ENCODE assay signal across 9 cellular contexts in the genomic region with DNA sequence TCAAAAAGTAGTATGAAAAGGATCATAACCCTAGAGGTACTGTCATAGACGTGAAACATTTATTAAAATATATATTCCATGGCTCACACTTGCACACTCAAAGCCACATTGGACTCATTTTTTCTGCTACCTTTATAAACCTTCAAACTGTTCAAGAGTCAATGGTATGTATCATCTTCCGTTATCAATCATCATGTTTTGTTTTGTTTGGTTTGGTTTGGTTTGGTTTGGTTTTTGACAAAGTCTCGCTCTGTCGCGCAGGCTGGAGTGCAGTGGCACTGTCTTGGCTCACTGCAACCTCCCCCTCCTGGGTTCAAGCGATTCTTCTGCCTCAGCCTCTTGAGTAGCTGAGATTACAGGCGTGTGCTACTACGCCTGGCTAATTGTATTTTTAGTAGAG. TPM values are rescaled to one million over a fixed set of nuclear protein-coding genes. Genes with fewer than 3 reads are reported as not detected.
DNase-seq lines count a peak whose midpoint lies in the region; ATAC-seq and TF ChIP-seq lines count a peak whose summit lies in the region.
"Had no signal": no experiment of that assay in that cellular context is flagged by ENCODE, and none has a peak within 500 bp of the region (broad histone marks: within the 10 kb centered on the region; RNA-seq: fewer than 3 reads in every experiment).

No MANE protein-coding gene starts in this region.

- no peaks in the 10 kb centered on the region for H3K9me3 ChIP-seq in CD8-positive, alpha-beta T cell (ENCODE audit: low read length)
- H3K9me3 ChIP-seq in SK-N-MC (ENCODE audit: low read depth, low read length) = no peaks in the 10 kb centered on the region

- CTCF ChIA-PET in CD8-positive, alpha-beta T cell (lab: Charles Lee) = interaction anchor here (0.7 to 3.0 kb wide), 2 partner anchors 30 to 34 kb away, joined by 3 to 7 read pairs; no protein-coding TSS in a partner anchor

- peak overlapping the region; percentile 92 for H3K4me3 Mint-ChIP-seq in CD8-positive, alpha-beta T cell
- peak overlapping the region; percentile 41 for H3K4me3 Mint-ChIP-seq in chondrocyte (ENCODE audit: unreplicated experiment)
- H3K4me3 Mint-ChIP-seq in progenitor cell of endocrine pancreas (ENCODE audit: low read depth) = peak overlapping the region; percentile 83

- no peak overlapping the region for H3K9ac ChIP-seq in SK-N-MC (ENCODE audit: insufficient read length)

- intact Hi-C loops in CD8-positive, alpha-beta T cell (cut with DNase I, micrococcal nuclease) = loop anchor here (2.0 to 5.0 kb wide), 5 partner anchors 15 to 411 kb away; partner anchors contain the start of genes CRYZL1 (in 1 of the 2), IFNAR1 (in 1 of the 2) and ITSN1 (in 1 of the 2)

- POLR2A ChIA-PET in CD8-positive, alpha-beta T cell (lab: Charles Lee) = interaction anchor here (0.8 to 1.5 kb wide), 3 partner anchors 9 to 93 kb away, joined by 3 to 5 read pairs (median 3); partner anchors contain the start of gene IFNAR1

- peak overlapping the region; percentile 36 for H3K27ac ChIP-seq in CD8-positive, alpha-beta T cell (ENCODE audit: low read depth, low read length)
- no peak overlapping the region for H3K27ac ChIP-seq in SK-N-MC

- peaks cover 35% of the 10 kb centered on the region for H3K36me3 Mint-ChIP-seq in CD8-positive, alpha-beta T cell
- no peaks in the 10 kb centered on the region for H3K36me3 Mint-ChIP-seq in chondrocyte (ENCODE audit: low read depth)
- H3K36me3 Mint-ChIP-seq in progenitor cell of endocrine pancreas (ENCODE audit: insufficient read depth) = peaks cover 1% of the 10 kb centered on the region

- H3K27me3 Mint-ChIP-seq in CD8-positive, alpha-beta T cell (ENCODE audit: low read depth) = no peaks in the 10 kb centered on the region
- H3K27me3 Mint-ChIP-seq in chondrocyte (ENCODE audit: low read depth) (no peaks in the 10 kb centered on the region), progenitor cell of endocrine pancreas (no peaks in the 10 kb centered on the region)

- H3K4me3 ChIP-seq in CD8-positive, alpha-beta T cell (ENCODE audit: low read depth, low read length) = peak overlapping the region; percentile 90
- H3K4me3 ChIP-seq in SK-N-MC = peak overlapping the region; percentile 95; the same call in 1 of the 2 replicates

- no peaks in the 10 kb centered on the region for H3K9me3 Mint-ChIP-seq in CD8-positive, alpha-beta T cell
- no peaks in the 10 kb centered on the region for H3K9me3 Mint-ChIP-seq in chondrocyte (ENCODE audit: low read depth)
- no peaks in the 10 kb centered on the region for H3K9me3 Mint-ChIP-seq in progenitor cell of endocrine pancreas (ENCODE audit: low read depth)

- H3K27me3 ChIP-seq in CD8-positive, alpha-beta T cell (ENCODE audit: insufficient read depth, low read length) = no peaks in the 10 kb centered on the region

- H3K4me1 Mint-ChIP-seq in CD8-positive, alpha-beta T cell (ENCODE audit: low read depth) = peaks cover 64% of the 10 kb centered on the region
- H3K4me1 Mint-ChIP-seq in chondrocyte (ENCODE audit: low read depth) (peaks cover 41% of the 10 kb centered on the region), progenitor cell of endocrine pancreas (ENCODE audit: low read depth) (peaks cover 33% of the 10 kb centered on the region)

- no peak for TF ChIP-seq POLR2A in GM18505 (IDR thresholded peaks at IDR 0.05; ENCODE audit: borderline replicate concordance, extremely low read depth, insufficient read depth, insufficient read length)

- peak; percentile 12 for ATAC-seq in CD8-positive, alpha-beta T cell
- ATAC-seq in GM18505 (IDR thresholded peaks at IDR 0.05; ENCODE audit: unreplicated experiment) (no peak), esophagus mucosa (no peak)

- H3K36me3 ChIP-seq in CD8-positive, alpha-beta T cell (ENCODE audit: insufficient read depth, low read length) = no peaks in the 10 kb centered on the region
- no peaks in the 10 kb centered on the region for H3K36me3 ChIP-seq in SK-N-MC (ENCODE audit: insufficient read depth, low read length)

- DNase-seq in CD8-positive, alpha-beta T cell = peak in 2 of 7 experiments; percentile 47 to 49
- DNase-seq in SK-N-MC (ENCODE audit: low read depth, low spot score) (no peak), chondrocyte (ENCODE audit: low spot score) (no peak), progenitor cell of endocrine pancreas (ENCODE audit: low spot score, unreplicated experiment) (no peak), NCI-H2029 treated with DMSO at 0.1 percent for 48 hours (lab: John Stamatoyannopoulos, UW) (no peak), NCI-H526 treated with DMSO at 0.1 percent for 48 hours (lab: John Stamatoyannopoulos, UW) (no peak)
- DNase-seq: NCI-H2107 had no signal

- TF ChIP-seq CTCF in CD8-positive, alpha-beta T cell (IDR thresholded peaks at IDR 0.05) = no peak
- TF ChIP-seq CTCF in chondrocyte (IDR thresholded peaks at IDR 0.05) (no peak), progenitor cell of endocrine pancreas (IDR thresholded peaks at IDR 0.05; ENCODE audit: unreplicated experiment) (no peak)

- H3K4me1 ChIP-seq in CD8-positive, alpha-beta T cell (ENCODE audit: insufficient read depth, low read length) = peaks cover 59% of the 10 kb centered on the region

- peak overlapping the region; percentile 95 for H3K27ac Mint-ChIP-seq in CD8-positive, alpha-beta T cell
- H3K27ac Mint-ChIP-seq in chondrocyte (ENCODE audit: unreplicated experiment) (no peak overlapping the region), progenitor cell of endocrine pancreas (peak overlapping the region; percentile 90)

RNA-seq across cellular contexts. Expression of gene IFNAR2, which starts 1.8 kb away (rescaled TPM):
- total RNA-seq in CD8-positive, alpha-beta T cell = 10 to 100 TPM; 21.9 to 30.0 TPM
- total RNA-seq in chondrocyte (16.5 to 19.4 TPM (median 18.6 TPM) in 3 replicates), progenitor cell of endocrine pancreas (17.4 and 19.2 TPM in 2 replicates), esophagus mucosa (7.7 TPM)

RNA-seq across cellular contexts. Expression of gene IL10RB, which starts 34.6 kb away (rescaled TPM):
- 1 to 10 TPM; 7.4 to 8.2 TPM for total RNA-seq in CD8-positive, alpha-beta T cell
- 17.4 to 23.5 TPM (median 19.0 TPM) in 3 replicates for total RNA-seq in chondrocyte
- total RNA-seq in progenitor cell of endocrine pancreas = 7.7 and 8.7 TPM in 2 replicates
- total RNA-seq in esophagus mucosa = 27.5 TPM

Comparison
In these comparisons a context has a peak if more than half of its experiments do, and no peak if none do; other contexts are left out.
1. H3K4me3 Mint-ChIP-seq: peak in every context shown above with its lines; median percentile 92 in CD8-positive, alpha-beta T cell; 83 in progenitor cell of endocrine pancreas; 41 in chondrocyte.